1 cellular context compared by ENCODE assay signal in the genomic region with DNA sequence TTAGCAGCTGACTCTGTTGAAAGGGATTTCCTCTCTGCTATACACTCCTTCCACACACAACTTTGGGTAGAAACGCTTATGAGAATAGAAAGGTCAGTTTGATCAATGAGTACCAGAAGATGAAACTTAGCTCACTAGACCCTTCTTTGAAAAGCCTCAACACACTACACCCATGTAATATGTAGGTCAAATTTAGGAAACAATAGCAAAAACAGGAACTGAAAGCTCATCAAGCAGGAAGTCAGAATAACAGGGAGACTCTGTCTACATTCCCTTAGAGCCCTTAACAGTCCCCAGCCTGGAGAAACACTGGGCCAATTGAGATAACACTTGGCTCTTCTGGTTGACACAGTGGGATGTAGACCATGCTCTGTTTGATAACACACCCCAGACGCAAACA.
TF ChIP-seq lines count a peak whose summit lies in the region.

No MANE protein-coding gene starts in this region.

TF ChIP-seq in HepG2, 621 proteins besides CTCF, POLR2A, EP300 and RAD21:
- TF ChIP-seq SIN3B (IDR thresholded peaks at IDR 0.05; ENCODE audit: low read length), result no peak
- TF ChIP-seq ZFP36 (IDR thresholded peaks at IDR 0.05; ENCODE audit: borderline replicate concordance, low read depth, low read length, partially characterized antibody), result no peak
- TF ChIP-seq ZNF772 (CRISPR knock-in tag; IDR thresholded peaks at IDR 0.05), result no peak
- no peak for TF ChIP-seq KMT2A (CRISPR knock-in tag; IDR thresholded peaks at IDR 0.05)
- TF ChIP-seq ZBTB34 (CRISPR knock-in tag; IDR thresholded peaks at IDR 0.05), result no peak
- TF ChIP-seq ZKSCAN5 (CRISPR knock-in tag; IDR thresholded peaks at IDR 0.05), result no peak
